Comparison of ENCODE assay signal across 2 cellular contexts in the genomic region with DNA sequence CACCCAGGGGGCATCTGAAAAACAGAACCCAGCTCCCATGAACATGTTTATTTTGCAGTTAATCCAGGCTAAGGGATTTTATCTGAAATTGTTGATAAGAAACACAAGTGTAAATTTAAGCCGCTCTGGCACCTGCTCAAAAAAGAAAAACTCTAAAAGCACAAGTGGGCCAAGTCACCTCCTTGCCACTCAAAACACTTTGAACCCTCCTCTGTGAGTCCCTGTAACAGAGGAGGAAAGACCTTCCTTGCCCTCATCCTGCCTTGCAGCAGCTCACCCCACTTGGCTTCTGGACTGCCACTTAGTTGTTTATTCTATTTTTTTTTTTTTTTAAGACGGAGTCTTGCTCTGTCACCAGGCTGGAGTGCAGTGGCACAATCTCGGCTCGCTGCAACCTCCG.
TF ChIP-seq lines count a peak whose summit lies in the region.

No MANE protein-coding gene starts in this region.

TF ChIP-seq in SK-N-SH, 30 proteins besides CTCF, POLR2A, EP300 and RAD21:
- peak; percentile 34; the same call in 1 of the 2 replicates for TF ChIP-seq GATA2 (CRISPR knock-in tag; IDR thresholded peaks at IDR 0.05)
- no peak for TF ChIP-seq TAF1 (IDR thresholded peaks at IDR 0.05; ENCODE audit: borderline replicate concordance, low read depth, low read length)

TF ChIP-seq in SK-N-SH treated with all-trans-retinoic acid at 6 μM for 48 hours, 23 proteins besides CTCF, POLR2A, EP300 and RAD21:
- TF ChIP-seq SNAI2 (CRISPR knock-in tag; IDR thresholded peaks at IDR 0.05) (no peak), ISL1 (CRISPR knock-in tag; IDR thresholded peaks at IDR 0.05) (no peak)
